ENCODE assay signal across 1 cellular context in genomic region chr13:77714119-77714755, GRCh38.
TF ChIP-seq lines count a peak whose summit lies in the region.

No MANE protein-coding gene starts in this region.

TF ChIP-seq in GM12878, 131 proteins besides CTCF, POLR2A, EP300 and RAD21:
- TF ChIP-seq CHD4 (IDR thresholded peaks at IDR 0.05) = no peak
- peak; percentile 25; the same call in 1 of the 2 replicates for TF ChIP-seq CBFB (IDR thresholded peaks at IDR 0.05; ENCODE audit: low read depth)
- TF ChIP-seq RUNX3 (IDR thresholded peaks at IDR 0.05; ENCODE audit: low read length) = peak; percentile 66
- TF ChIP-seq BACH1 (IDR thresholded peaks at IDR 0.05; ENCODE audit: borderline replicate concordance) = no peak
- peak; percentile 63; the same call in 1 of the 2 replicates for TF ChIP-seq CBX5 (IDR thresholded peaks at IDR 0.05; ENCODE audit: low read depth)
- TF ChIP-seq ZBED1 (IDR thresholded peaks at IDR 0.05; ENCODE audit: borderline replicate concordance) = 0 out of 2 replicates have a peak, but pooled peaks have one; percentile 20
- TF ChIP-seq NR2F1 (conservative IDR thresholded peaks at IDR 0.05) = 0 out of 2 replicates have a peak, but pooled peaks have one; percentile 23
- peak; percentile 49 for TF ChIP-seq JUNB (IDR thresholded peaks at IDR 0.05)
- TF ChIP-seq DPF2 (IDR thresholded peaks at IDR 0.05) = no peak
- TF ChIP-seq BCL11A (IDR thresholded peaks at IDR 0.05; ENCODE audit: low read depth, low read length) = 0 out of 2 replicates have a peak, but pooled peaks have one; percentile 22
- 0 out of 2 replicates have a peak, but pooled peaks have one; percentile 16 for TF ChIP-seq NFIC (IDR thresholded peaks at IDR 0.05; ENCODE audit: low read depth, low read length)
